17 cellular contexts compared by ENCODE assay signal in genomic region chr11:92707665-92708064, GRCh38.
DNase-seq lines count a peak whose midpoint lies in the region; ATAC-seq and TF ChIP-seq lines count a peak whose summit lies in the region.
"Had no signal": no experiment of that assay in that cellular context is flagged by ENCODE, and none has a peak within 500 bp of the region (broad histone marks: within the 10 kb centered on the region; RNA-seq: fewer than 3 reads in every experiment).

No MANE protein-coding gene starts in this region.

- no peak overlapping the region for H2AFZ ChIP-seq in Karpas-422 (ENCODE audit: low read length)
- H2AFZ ChIP-seq: neural progenitor cell had no signal

- peak; percentile 8 for DNase-seq in NCI-H748 (lab: John Stamatoyannopoulos, UW; ENCODE audit: unreplicated experiment)
- DNase-seq in NCI-H748 treated with DMSO at 0.1 percent for 48 hours (lab: John Stamatoyannopoulos, UW), result no peak
- DNase-seq in WTC11 (ENCODE audit: low spot score), result no peak
- no peak for DNase-seq in left cardiac atrium
- DNase-seq in thoracic aorta (ENCODE audit: low spot score), result no peak
- no peak for DNase-seq in Karpas-422
- no peak for DNase-seq in NCI-H187 treated with DMSO at 0.1 percent for 48 hours (lab: John Stamatoyannopoulos, UW)
- no peak for DNase-seq in HuH-7.5 (ENCODE audit: low spot score)
- DNase-seq: ACHN; activated CD4-positive, alpha-beta T cell treated with anti-CD3 and anti-CD28 coated beads, Interleukin-2, amount 50 U/mL, for 1 hour; activated naive CD4-positive, alpha-beta T cell treated with anti-CD3 and anti-CD28 coated beads, Interleukin-2, amount 10 ng/mL, durations not matched to agents 7 days and 5 days; activated T-cell treated with anti-CD3 and anti-CD28 coated beads for 4 hours; CD4-positive, CD25-positive, alpha-beta regulatory T cell; NCI-H524 treated with DMSO at 0.1 percent for 48 hours; Peyer's patch; stimulated activated naive CD4-positive, alpha-beta T cell treated with Interleukin-2 at 50 U/mL for 16 hours had no signal

- ATAC-seq in WTC11 (no peak), left cardiac atrium (peak; percentile 82 to 86), thoracic aorta (ENCODE audit: insufficient number of reproducible peaks, low FRiP score, low read depth) (no peak)

- H3K9ac ChIP-seq in Karpas-422 (ENCODE audit: low read length), result no peak overlapping the region
- H3K9ac ChIP-seq: neural progenitor cell had no signal

- H3K4me1 ChIP-seq in thoracic aorta (ENCODE audit: control insufficient read depth in 1 of 2, low read depth in 2 of 2), result peaks cover 15 to 46% of the 10 kb centered on the region in 2 donors
- H3K4me1 ChIP-seq in Karpas-422 (ENCODE audit: low read length), result no peaks in the 10 kb centered on the region
- H3K4me1 ChIP-seq: Peyer's patch had no signal

- H3K9me2 ChIP-seq in Karpas-422 (replicated peaks; ENCODE audit: insufficient read depth, low read length), result 0 out of 2 replicates have a peak, but pooled peaks cover 9% of the 10 kb centered on the region

- peaks cover 18% of the 10 kb centered on the region for H3K36me3 Mint-ChIP-seq in WTC11
- H3K36me3 Mint-ChIP-seq: activated naive CD4-positive, alpha-beta T cell treated with anti-CD3 and anti-CD28 coated beads, Interleukin-2, amount 10 ng/mL, durations not matched to agents 7 days and 5 days; CD4-positive, CD25-positive, alpha-beta regulatory T cell had no signal

- H3K4me3 Mint-ChIP-seq in WTC11, result no peak overlapping the region
- H3K4me3 Mint-ChIP-seq: activated naive CD4-positive, alpha-beta T cell treated with anti-CD3 and anti-CD28 coated beads, Interleukin-2, amount 10 ng/mL, durations not matched to agents 7 days and 5 days; CD4-positive, CD25-positive, alpha-beta regulatory T cell; neural progenitor cell had no signal

- H3K9me3 ChIP-seq in thoracic aorta (no peaks in the 10 kb centered on the region), Karpas-422 (ENCODE audit: low read length) (peaks cover 28% of the 10 kb centered on the region)
- H3K9me3 ChIP-seq: Peyer's patch had no signal

- peaks cover 22% of the 10 kb centered on the region for H3K9me3 Mint-ChIP-seq in WTC11

- H3K27ac ChIP-seq in thoracic aorta (peak overlapping the region; percentile 15 to 47), Karpas-422 (ENCODE audit: low read length) (no peak overlapping the region)
- H3K27ac ChIP-seq: neural progenitor cell, Peyer's patch had no signal

- POLR2A ChIA-PET in WTC11 (lab: Charles Lee), result interaction anchor here (0.8 kb wide), 1 partner anchor 26 kb away, joined by 3 read pairs; no protein-coding TSS in a partner anchor

- H3K27ac Mint-ChIP-seq in WTC11, result 0 out of 2 replicates have a peak overlapping the region, but pooled peaks have one; percentile 34
- H3K27ac Mint-ChIP-seq: activated naive CD4-positive, alpha-beta T cell treated with anti-CD3 and anti-CD28 coated beads, Interleukin-2, amount 10 ng/mL, durations not matched to agents 7 days and 5 days; CD4-positive, CD25-positive, alpha-beta regulatory T cell; neural progenitor cell had no signal

- H4K20me1 ChIP-seq in Karpas-422 (ENCODE audit: insufficient read depth, low read depth, low read length), result no peaks in the 10 kb centered on the region

- H3K27me3 ChIP-seq in thoracic aorta (replicated peaks; ENCODE audit: insufficient read depth), result no peaks in the 10 kb centered on the region
- no peaks in the 10 kb centered on the region for H3K27me3 ChIP-seq in Karpas-422 (ENCODE audit: low read length)
- H3K27me3 ChIP-seq: neural progenitor cell, Peyer's patch had no signal

- H3K4me1 Mint-ChIP-seq in WTC11, result peaks cover 41% of the 10 kb centered on the region
- H3K4me1 Mint-ChIP-seq: activated naive CD4-positive, alpha-beta T cell treated with anti-CD3 and anti-CD28 coated beads, Interleukin-2, amount 10 ng/mL, durations not matched to agents 7 days and 5 days; CD4-positive, CD25-positive, alpha-beta regulatory T cell had no signal

- no peaks in the 10 kb centered on the region for H3K27me3 Mint-ChIP-seq in WTC11 (ENCODE audit: low read depth)
- H3K27me3 Mint-ChIP-seq: activated naive CD4-positive, alpha-beta T cell treated with anti-CD3 and anti-CD28 coated beads, Interleukin-2, amount 10 ng/mL, durations not matched to agents 7 days and 5 days; CD4-positive, CD25-positive, alpha-beta regulatory T cell had no signal

- H3K4me3 ChIP-seq in thoracic aorta (no peak overlapping the region), Karpas-422 (ENCODE audit: low read length) (no peak overlapping the region)
- H3K4me3 ChIP-seq: neural progenitor cell, Peyer's patch had no signal

- CTCF ChIA-PET in WTC11 (lab: Charles Lee), result interaction anchor here (0.7 kb wide), 1 partner anchor 9 kb away, joined by 3 read pairs; no protein-coding TSS in a partner anchor

- no peaks in the 10 kb centered on the region for H3K79me2 ChIP-seq in Karpas-422 (ENCODE audit: low read length)

- TF ChIP-seq CTCF in WTC11 (IDR thresholded peaks at IDR 0.05), result no peak
- TF ChIP-seq CTCF in thoracic aorta (IDR thresholded peaks at IDR 0.05), result no peak

- H3K4me2 ChIP-seq in Karpas-422 (ENCODE audit: low read depth, low read length, poor library complexity, severe bottlenecking), result no peak overlapping the region
- H3K4me2 ChIP-seq: neural progenitor cell had no signal

- H3K36me3 ChIP-seq in thoracic aorta (no peaks in the 10 kb centered on the region), Karpas-422 (ENCODE audit: insufficient read depth, low read length) (no peaks in the 10 kb centered on the region)
- H3K36me3 ChIP-seq: neural progenitor cell, Peyer's patch had no signal

- intact Hi-C loops in left cardiac atrium (cut with DNase I), result loop anchor here in 1 of 2 donors (10.0 kb wide), 1 partner anchor 57 kb away; no protein-coding TSS in a partner anchor

TF ChIP-seq in WTC11, 78 proteins besides CTCF, POLR2A, EP300 and RAD21:
- TF ChIP-seq MAX (CRISPR knock-in tag; IDR thresholded peaks at IDR 0.05) (no peak), TP53 (CRISPR knock-in tag; IDR thresholded peaks at IDR 0.05) (no peak), FOXP1 (CRISPR knock-in tag; IDR thresholded peaks at IDR 0.05; ENCODE audit: borderline replicate concordance) (no peak), NFE2L1 (CRISPR knock-in tag; IDR thresholded peaks at IDR 0.05) (no peak), SP1 (CRISPR knock-in tag; conservative IDR thresholded peaks at IDR 0.05) (no peak), CREM (CRISPR knock-in tag; IDR thresholded peaks at IDR 0.05) (no peak)
TF ChIP-seq in WTC11: peak in this region for 0.

Comparison
In these comparisons a context has a peak if more than half of its experiments do, and no peak if none do; other contexts are left out.
1. ATAC-seq: peak in left cardiac atrium (2 of 2); none in WTC11 (single experiment) and thoracic aorta (single experiment).